In the genomic region with DNA sequence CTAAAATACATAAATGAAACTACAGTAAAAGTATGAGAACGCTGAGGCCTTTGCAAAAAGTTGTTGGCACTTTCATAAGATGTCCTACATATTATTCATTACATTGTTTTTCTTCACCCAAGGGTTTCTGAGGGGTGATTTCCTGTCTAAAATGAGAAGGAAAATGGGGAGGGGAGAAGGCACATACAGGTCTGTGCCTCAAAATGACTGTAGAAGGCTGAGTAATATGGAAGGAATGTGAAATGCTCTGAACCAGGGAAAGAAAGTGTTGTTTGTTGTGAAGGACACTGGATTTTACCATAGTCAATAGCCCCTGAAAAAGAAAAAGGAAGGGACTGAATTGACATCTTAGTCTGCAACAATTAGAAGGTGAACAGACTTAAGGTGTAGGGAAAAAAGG, we compare ENCODE assay signal across 13 cellular contexts.
DNase-seq lines count a peak whose midpoint lies in the region; ATAC-seq and TF ChIP-seq lines count a peak whose summit lies in the region.
"Had no signal": no experiment of that assay in that cellular context is flagged by ENCODE, and none has a peak within 500 bp of the region (broad histone marks: within the 10 kb centered on the region; RNA-seq: fewer than 3 reads in every experiment).

No MANE protein-coding gene starts in this region.

- WGBS in SK-N-SH (ENCODE audit: low lambda C conversion rate): 5% methylated on average over 1 of the region's 1 CpG

- no peaks in the 10 kb centered on the region for H4K20me1 ChIP-seq in SK-N-SH (ENCODE audit: insufficient read depth)

- DNase-seq in GM04504 (ENCODE audit: low read depth): peak; percentile 37
- DNase-seq in SK-N-SH: no peak
- DNase-seq in fibroblast of pulmonary artery (ENCODE audit: low read depth): peak; percentile 90
- DNase-seq in skeletal muscle cell (ENCODE audit: low read depth): peak; percentile 64
- no peak for DNase-seq in activated effector memory CD4-positive, alpha-beta T cell treated with anti-CD3 and anti-CD28 coated beads, Interleukin-2, amount 50 U/mL, for 16 hours
- no peak for DNase-seq in NCI-H69 (lab: John Stamatoyannopoulos, UW)
- DNase-seq in DMS 273 (lab: John Stamatoyannopoulos, UW; ENCODE audit: unreplicated experiment): no peak
- DNase-seq: activated CD4-positive, alpha-beta memory T cell treated with anti-CD3 and anti-CD28 coated beads, Interleukin-2, amount 10 ng/mL, durations not matched to agents 7 days and 5 days; anterior cingulate cortex; GDM1; NCI-H1092; psoas muscle had no signal

- H3K9ac ChIP-seq in SK-N-SH: peak overlapping the region; percentile 59; the same call in 1 of the 2 replicates

- no peaks in the 10 kb centered on the region for H3K27me3 ChIP-seq in SK-N-SH (ENCODE audit: insufficient read depth)

- no peaks in the 10 kb centered on the region for H3K9me2 ChIP-seq in SK-N-SH

- H3K27ac ChIP-seq in SK-N-SH (ENCODE audit: low read depth in 2 of 2, low read length in 1 of 2): peak overlapping the region; percentile 81 to 95
- H3K27ac ChIP-seq: psoas muscle had no signal

- H3K79me2 ChIP-seq in SK-N-SH (ENCODE audit: insufficient read depth): no peaks in the 10 kb centered on the region

- TF ChIP-seq EP300 in SK-N-SH (IDR thresholded peaks at IDR 0.05; ENCODE audit: borderline replicate concordance in 1 of 2, low read depth in 1 of 2, low read length in 1 of 2): peak in 1 of 2 experiments; percentile 72; a peak in 1 of 4 replicates

- H3K4me2 ChIP-seq in SK-N-SH: peak overlapping the region; percentile 40

- no peaks in the 10 kb centered on the region for H3K9me3 ChIP-seq in SK-N-SH
- H3K9me3 ChIP-seq: psoas muscle had no signal

- CTCF ChIA-PET in SK-N-SH (lab: Yijun Ruan, JAX): no interaction called here

- no peak for TF ChIP-seq CTCF in SK-N-SH (IDR thresholded peaks at IDR 0.05)
- TF ChIP-seq CTCF in fibroblast of pulmonary artery (IDR thresholded peaks at IDR 0.05; ENCODE audit: low read length, missing control alignments): no peak

- H3K36me3 ChIP-seq in SK-N-SH (replicated peaks in 1 of 2; ENCODE audit: control insufficient read depth in 1 of 2, insufficient read depth in 2 of 2, low read length in 1 of 2): peaks cover 0 to 4% of the 10 kb centered on the region in 2 experiments

- H3K4me3 ChIP-seq in SK-N-SH (ENCODE audit: low read depth in 2 of 2, low read length in 1 of 2) (no peak overlapping the region), fibroblast of pulmonary artery (replicated peaks; ENCODE audit: low read depth, low read length) (no peak overlapping the region), skeletal muscle cell (ENCODE audit: low read depth, low read length) (no peak overlapping the region)
- H3K4me3 ChIP-seq: psoas muscle had no signal

- peaks cover 0 to 36% of the 10 kb centered on the region in 2 experiments for H3K4me1 ChIP-seq in SK-N-SH (ENCODE audit: control insufficient read depth in 1 of 2, insufficient read depth in 2 of 2, low read depth in 1 of 2, low read length in 1 of 2)
- H3K4me1 ChIP-seq: psoas muscle had no signal

- peak overlapping the region; percentile 81; the same call in 1 of the 2 replicates for H2AFZ ChIP-seq in SK-N-SH (ENCODE audit: low read depth)

- no peak for TF ChIP-seq RAD21 in SK-N-SH (IDR thresholded peaks at IDR 0.05; ENCODE audit: low read length)

- H3F3A ChIP-seq in SK-N-SH (replicated peaks; ENCODE audit: insufficient read depth): peaks cover 29% of the 10 kb centered on the region

- POLR2A ChIA-PET in SK-N-SH (lab: Yijun Ruan, JAX): no interaction called here

- no peak for ATAC-seq in HG03457 (IDR thresholded peaks at IDR 0.05; ENCODE audit: unreplicated experiment)
- ATAC-seq: psoas muscle had no signal

TF ChIP-seq in SK-N-SH, 30 proteins besides CTCF, POLR2A, EP300 and RAD21 (continues in another document):
- TF ChIP-seq FOXM1 (IDR thresholded peaks at IDR 0.05; ENCODE audit: low read depth): 0 out of 2 replicates have a peak, but pooled peaks have one; percentile 44
- peak; percentile 41; the same call in 1 of the 2 replicates for TF ChIP-seq YY1 (IDR thresholded peaks at IDR 0.05; ENCODE audit: low read depth)
- TF ChIP-seq, protein P1, sequence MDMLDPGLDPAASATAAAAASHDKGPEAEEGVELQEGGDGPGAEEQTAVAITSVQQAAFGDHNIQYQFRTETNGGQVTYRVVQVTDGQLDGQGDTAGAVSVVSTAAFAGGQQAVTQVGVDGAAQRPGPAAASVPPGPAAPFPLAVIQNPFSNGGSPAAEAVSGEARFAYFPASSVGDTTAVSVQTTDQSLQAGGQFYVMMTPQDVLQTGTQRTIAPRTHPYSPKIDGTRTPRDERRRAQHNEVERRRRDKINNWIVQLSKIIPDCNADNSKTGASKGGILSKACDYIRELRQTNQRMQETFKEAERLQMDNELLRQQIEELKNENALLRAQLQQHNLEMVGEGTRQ (IDR thresholded peaks at IDR 0.05; ENCODE audit: borderline replicate concordance, low read depth, low read length): no peak
- TF ChIP-seq FOSL2 (IDR thresholded peaks at IDR 0.05; ENCODE audit: borderline replicate concordance, low read depth): peak; percentile 80
- TF ChIP-seq RFX5 (IDR thresholded peaks at IDR 0.05; ENCODE audit: low read length): no peak
- TF ChIP-seq TCF12 (IDR thresholded peaks at IDR 0.05): peak; percentile 74
- no peak for TF ChIP-seq ELF1 (IDR thresholded peaks at IDR 0.05)
- TF ChIP-seq JUND (IDR thresholded peaks at IDR 0.05): peak; percentile 77
- TF ChIP-seq SIN3A (IDR thresholded peaks at IDR 0.05; ENCODE audit: borderline replicate concordance, low read depth, low read length): no peak
- TF ChIP-seq CHD2 (IDR thresholded peaks at IDR 0.05; ENCODE audit: low read length, partially characterized antibody): no peak
- TF ChIP-seq, protein P2, sequence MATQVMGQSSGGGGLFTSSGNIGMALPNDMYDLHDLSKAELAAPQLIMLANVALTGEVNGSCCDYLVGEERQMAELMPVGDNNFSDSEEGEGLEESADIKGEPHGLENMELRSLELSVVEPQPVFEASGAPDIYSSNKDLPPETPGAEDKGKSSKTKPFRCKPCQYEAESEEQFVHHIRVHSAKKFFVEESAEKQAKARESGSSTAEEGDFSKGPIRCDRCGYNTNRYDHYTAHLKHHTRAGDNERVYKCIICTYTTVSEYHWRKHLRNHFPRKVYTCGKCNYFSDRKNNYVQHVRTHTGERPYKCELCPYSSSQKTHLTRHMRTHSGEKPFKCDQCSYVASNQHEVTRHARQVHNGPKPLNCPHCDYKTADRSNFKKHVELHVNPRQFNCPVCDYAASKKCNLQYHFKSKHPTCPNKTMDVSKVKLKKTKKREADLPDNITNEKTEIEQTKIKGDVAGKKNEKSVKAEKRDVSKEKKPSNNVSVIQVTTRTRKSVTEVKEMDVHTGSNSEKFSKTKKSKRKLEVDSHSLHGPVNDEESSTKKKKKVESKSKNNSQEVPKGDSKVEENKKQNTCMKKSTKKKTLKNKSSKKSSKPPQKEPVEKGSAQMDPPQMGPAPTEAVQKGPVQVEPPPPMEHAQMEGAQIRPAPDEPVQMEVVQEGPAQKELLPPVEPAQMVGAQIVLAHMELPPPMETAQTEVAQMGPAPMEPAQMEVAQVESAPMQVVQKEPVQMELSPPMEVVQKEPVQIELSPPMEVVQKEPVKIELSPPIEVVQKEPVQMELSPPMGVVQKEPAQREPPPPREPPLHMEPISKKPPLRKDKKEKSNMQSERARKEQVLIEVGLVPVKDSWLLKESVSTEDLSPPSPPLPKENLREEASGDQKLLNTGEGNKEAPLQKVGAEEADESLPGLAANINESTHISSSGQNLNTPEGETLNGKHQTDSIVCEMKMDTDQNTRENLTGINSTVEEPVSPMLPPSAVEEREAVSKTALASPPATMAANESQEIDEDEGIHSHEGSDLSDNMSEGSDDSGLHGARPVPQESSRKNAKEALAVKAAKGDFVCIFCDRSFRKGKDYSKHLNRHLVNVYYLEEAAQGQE (IDR thresholded peaks at IDR 0.05; ENCODE audit: low read depth, low read length): no peak
- no peak for TF ChIP-seq FOXJ3 (CRISPR knock-in tag; IDR thresholded peaks at IDR 0.05)
- TF ChIP-seq POLR2AphosphoS5 (IDR thresholded peaks at IDR 0.05; ENCODE audit: low read depth, low read length): no peak
- no peak for TF ChIP-seq EZH2phosphoT487 (IDR thresholded peaks at IDR 0.05; ENCODE audit: borderline replicate concordance, low read depth)
- TF ChIP-seq, protein P3, sequence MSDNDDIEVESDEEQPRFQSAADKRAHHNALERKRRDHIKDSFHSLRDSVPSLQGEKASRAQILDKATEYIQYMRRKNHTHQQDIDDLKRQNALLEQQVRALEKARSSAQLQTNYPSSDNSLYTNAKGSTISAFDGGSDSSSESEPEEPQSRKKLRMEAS (IDR thresholded peaks at IDR 0.05; ENCODE audit: low read depth): no peak
- TF ChIP-seq NFIC (IDR thresholded peaks at IDR 0.05; ENCODE audit: borderline replicate concordance): peak; percentile 59
- TF ChIP-seq, protein P4, sequence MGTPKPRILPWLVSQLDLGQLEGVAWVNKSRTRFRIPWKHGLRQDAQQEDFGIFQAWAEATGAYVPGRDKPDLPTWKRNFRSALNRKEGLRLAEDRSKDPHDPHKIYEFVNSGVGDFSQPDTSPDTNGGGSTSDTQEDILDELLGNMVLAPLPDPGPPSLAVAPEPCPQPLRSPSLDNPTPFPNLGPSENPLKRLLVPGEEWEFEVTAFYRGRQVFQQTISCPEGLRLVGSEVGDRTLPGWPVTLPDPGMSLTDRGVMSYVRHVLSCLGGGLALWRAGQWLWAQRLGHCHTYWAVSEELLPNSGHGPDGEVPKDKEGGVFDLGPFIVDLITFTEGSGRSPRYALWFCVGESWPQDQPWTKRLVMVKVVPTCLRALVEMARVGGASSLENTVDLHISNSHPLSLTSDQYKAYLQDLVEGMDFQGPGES (IDR thresholded peaks at IDR 0.05; ENCODE audit: low read depth, low read length): no peak
- TF ChIP-seq GATA2 (CRISPR knock-in tag; IDR thresholded peaks at IDR 0.05): no peak
- TF ChIP-seq MXI1 (IDR thresholded peaks at IDR 0.05; ENCODE audit: low read depth, low read length): no peak
- TF ChIP-seq TEAD4 (IDR thresholded peaks at IDR 0.05; ENCODE audit: borderline replicate concordance, insufficient read depth): no peak
- TF ChIP-seq TAF1 (IDR thresholded peaks at IDR 0.05; ENCODE audit: borderline replicate concordance, low read depth, low read length): no peak
- TF ChIP-seq RCOR1 (IDR thresholded peaks at IDR 0.05; ENCODE audit: low read length): no peak
- TF ChIP-seq, protein P5, sequence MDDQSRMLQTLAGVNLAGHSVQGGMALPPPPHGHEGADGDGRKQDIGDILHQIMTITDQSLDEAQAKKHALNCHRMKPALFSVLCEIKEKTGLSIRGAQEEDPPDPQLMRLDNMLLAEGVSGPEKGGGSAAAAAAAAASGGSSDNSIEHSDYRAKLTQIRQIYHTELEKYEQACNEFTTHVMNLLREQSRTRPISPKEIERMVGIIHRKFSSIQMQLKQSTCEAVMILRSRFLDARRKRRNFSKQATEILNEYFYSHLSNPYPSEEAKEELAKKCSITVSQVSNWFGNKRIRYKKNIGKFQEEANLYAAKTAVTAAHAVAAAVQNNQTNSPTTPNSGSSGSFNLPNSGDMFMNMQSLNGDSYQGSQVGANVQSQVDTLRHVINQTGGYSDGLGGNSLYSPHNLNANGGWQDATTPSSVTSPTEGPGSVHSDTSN (IDR thresholded peaks at IDR 0.05): peak; percentile 49; the same call in 1 of the 2 replicates

Comparison
In these comparisons a context has a peak if more than half of its experiments do, and no peak if none do; other contexts are left out.
1. DNase-seq: peak in GM04504 (single experiment), fibroblast of pulmonary artery (single experiment) and skeletal muscle cell (single experiment); none in SK-N-SH (single experiment), activated effector memory CD4-positive, alpha-beta T cell treated with anti-CD3 and anti-CD28 coated beads, Interleukin-2, amount 50 U/mL, for 16 hours (single experiment), NCI-H69 (single experiment) and DMS 273 (single experiment).